Comparison of ENCODE assay signal across 25 cellular contexts in the genomic region with DNA sequence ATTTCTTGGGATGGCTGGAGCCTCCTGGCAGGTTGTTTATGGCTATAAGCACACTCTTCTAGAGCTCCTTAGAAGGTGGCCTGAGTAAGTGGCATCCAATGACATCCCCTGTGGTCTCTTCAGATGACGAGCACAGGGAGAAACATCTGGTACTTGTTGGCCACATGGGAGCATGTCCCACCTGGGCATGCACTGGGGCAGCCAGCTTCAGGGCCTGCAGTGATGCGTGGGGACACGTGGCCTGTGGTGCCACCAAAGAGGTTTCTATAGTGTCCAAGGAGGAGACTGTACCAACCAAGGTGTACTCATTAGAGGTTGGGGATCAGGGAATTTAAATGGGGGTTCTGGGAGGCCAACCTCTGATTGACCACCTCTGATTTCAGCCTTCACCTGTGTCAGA.
"Had no signal": no experiment of that assay in that cellular context is flagged by ENCODE, and none has a peak within 500 bp of the region (broad histone marks: within the 10 kb centered on the region; RNA-seq: fewer than 3 reads in every experiment).

No MANE protein-coding gene starts in this region.

- H3K27ac ChIP-seq: colonic mucosa, epithelial cell of prostate, esophagus squamous epithelium, gastrocnemius medialis, heart right ventricle, left lung, lower lobe of right lung had no signal

- H3K9me3 ChIP-seq: colonic mucosa, esophagus squamous epithelium, gastrocnemius medialis, heart right ventricle, left lung, lower lobe of right lung, mucosa of descending colon had no signal

- FAIRE-seq: endometrium, islet of Langerhans, keratinocyte had no signal

- H3K36me3 ChIP-seq: colonic mucosa, esophagus squamous epithelium, gastrocnemius medialis, heart right ventricle, left lung, lower lobe of right lung had no signal

- H3K4me3 ChIP-seq: colonic mucosa, esophagus squamous epithelium, gastrocnemius medialis, heart right ventricle, left lung, lower lobe of right lung, mucosa of descending colon had no signal

- ATAC-seq: effector memory CD8-positive, alpha-beta T cell; esophagus mucosa; gastrocnemius medialis; heart right ventricle; left cardiac atrium; left lung; left ventricle myocardium superior; lower lobe of right lung; mucosa of descending colon had no signal

- DNase-seq: colonic mucosa; cortex of kidney; effector CD8-positive, alpha-beta T cell; effector memory CD8-positive, alpha-beta T cell; endodermal cell; erythroblast; esophagus squamous epithelium; foreskin fibroblast; foreskin melanocyte; gastrocnemius medialis; glutamatergic neuron; head of caudate nucleus; heart right ventricle; hippocampal formation; left cardiac atrium; left lung; left ventricle myocardium superior; lower lobe of right lung; mucosa of descending colon; naive B cell had no signal

- H3K4me1 ChIP-seq: colonic mucosa, esophagus squamous epithelium, gastrocnemius medialis, heart right ventricle, left lung, lower lobe of right lung had no signal

- H3K27me3 ChIP-seq: colonic mucosa, esophagus squamous epithelium, gastrocnemius medialis, heart right ventricle, left lung had no signal
